Comparison of ENCODE assay signal across 27 cellular contexts in the genomic region with DNA sequence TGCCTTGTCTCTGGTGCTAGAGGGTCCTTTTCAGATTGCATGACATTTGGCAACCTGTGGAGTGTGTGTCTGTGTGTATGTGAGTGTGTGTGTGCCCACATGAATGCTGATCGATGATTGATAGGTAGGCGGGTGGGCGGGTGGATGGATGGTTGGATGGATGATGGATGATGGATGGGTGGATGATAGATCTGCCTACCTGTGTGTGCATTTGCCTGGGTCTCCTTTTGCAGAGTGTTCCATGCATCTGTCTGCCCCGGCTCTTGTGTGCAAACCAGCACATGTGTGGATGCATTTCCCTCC.
A peak's percentile ranks its signal among the peaks of the same experiment; 100 is the strongest.
DNase-seq lines count a peak whose midpoint lies in the region; ATAC-seq and TF ChIP-seq lines count a peak whose summit lies in the region.
"Had no signal": no experiment of that assay in that cellular context is flagged by ENCODE, and none has a peak within 500 bp of the region (broad histone marks: within the 10 kb centered on the region; RNA-seq: fewer than 3 reads in every experiment).

No MANE protein-coding gene starts in this region.

- no peaks in the 10 kb centered on the region for H3K27me3 ChIP-seq in CD4-positive, alpha-beta memory T cell (ENCODE audit: insufficient read depth, low read length)
- H3K27me3 ChIP-seq in neural progenitor cell = no peaks in the 10 kb centered on the region
- no peaks in the 10 kb centered on the region for H3K27me3 ChIP-seq in BE2C
- H3K27me3 ChIP-seq: neutrophil, right lobe of liver, spleen, testis, vagina had no signal

- no peak overlapping the region for H3K27ac ChIP-seq in CD4-positive, alpha-beta memory T cell (ENCODE audit: low read depth, low read length)
- H3K27ac ChIP-seq in KOPT-K1 (ENCODE audit: low read depth, low read length, poor library complexity, severe bottlenecking) (peak overlapping the region; percentile 66), neural progenitor cell (no peak overlapping the region)
- H3K27ac ChIP-seq: C4-2B, GM23248, neutrophil, right lobe of liver, testis had no signal

- peaks cover 3 to 23% of the 10 kb centered on the region in 2 donors for H3K36me3 Mint-ChIP-seq in CD4-positive, alpha-beta memory T cell
- H3K36me3 Mint-ChIP-seq in brain (peaks cover 10% of the 10 kb centered on the region), neural progenitor cell (peaks cover 2% of the 10 kb centered on the region)

- no peak overlapping the region for H2AFZ ChIP-seq in neural progenitor cell (replicated peaks)
- H2AFZ ChIP-seq: GM23248 had no signal

- H3K36me3 ChIP-seq in CD4-positive, alpha-beta memory T cell (ENCODE audit: insufficient read depth, low read length) = no peaks in the 10 kb centered on the region
- H3K36me3 ChIP-seq in KOPT-K1 (ENCODE audit: insufficient read depth, low read length) (0 out of 2 replicates have a peak, but pooled peaks cover 17% of the 10 kb centered on the region), neural progenitor cell (no peaks in the 10 kb centered on the region), BE2C (no peaks in the 10 kb centered on the region)
- H3K36me3 ChIP-seq: right lobe of liver, vagina had no signal

- no peaks in the 10 kb centered on the region for H3K9me3 Mint-ChIP-seq in CD4-positive, alpha-beta memory T cell
- H3K9me3 Mint-ChIP-seq in brain (peaks cover 0 to 5% (median 0%) of the 10 kb centered on the region in 5 experiments), neural progenitor cell (peaks cover 4% of the 10 kb centered on the region)
- H3K9me3 Mint-ChIP-seq: activated B cell treated with CpG ODN at 0.5 μM for 24 hours; activated naive CD4-positive, alpha-beta T cell treated with anti-CD3 and anti-CD28 coated beads, Interleukin-2, amount 10 ng/mL, durations not matched to agents 7 days and 5 days; activated T-cell treated with anti-CD3 and anti-CD28 coated beads, Interleukin-2, amount 50 U/mL, for 72 hours; stimulated activated naive CD8-positive, alpha-beta T cell treated with anti-CD3 and anti-CD28 coated beads, Interleukin-15, Interleukin-2, amounts not matched to agents 100 ng/mL and 50 ng/mL, for 24 hours had no signal

- H3K4me2 ChIP-seq in neural progenitor cell = peak overlapping the region; percentile 38

- no peaks in the 10 kb centered on the region for H3F3A ChIP-seq in neural progenitor cell (ENCODE audit: low read depth)

- no peaks in the 10 kb centered on the region for H3K27me3 Mint-ChIP-seq in CD4-positive, alpha-beta memory T cell
- H3K27me3 Mint-ChIP-seq in brain = no peaks in the 10 kb centered on the region
- peaks cover 8% of the 10 kb centered on the region for H3K27me3 Mint-ChIP-seq in neural progenitor cell (ENCODE audit: insufficient read depth, low read depth)
- H3K27me3 Mint-ChIP-seq: activated B cell treated with CpG ODN at 0.5 μM for 24 hours; activated CD8-positive, alpha-beta memory T cell treated with anti-CD3 and anti-CD28 coated beads, Interleukin-2, amount 10 ng/mL, durations not matched to agents 7 days and 5 days; activated naive CD4-positive, alpha-beta T cell treated with anti-CD3 and anti-CD28 coated beads, Interleukin-2, amount 10 ng/mL, durations not matched to agents 7 days and 5 days; stimulated activated naive CD8-positive, alpha-beta T cell treated with anti-CD3 and anti-CD28 coated beads, Interleukin-15, Interleukin-2, amounts not matched to agents 100 ng/mL and 50 ng/mL, for 24 hours had no signal

- no peak for DNase-seq in CD4-positive, alpha-beta memory T cell
- DNase-seq in neural progenitor cell (ENCODE audit: low spot score) (no peak), NCI-H510A treated with DMSO at 0.1 percent for 48 hours (lab: John Stamatoyannopoulos, UW) (no peak), BE2C (no peak)
- DNase-seq: activated B cell treated with CpG ODN at 0.5 μM for 24 hours; activated CD4-positive, alpha-beta T cell treated with anti-CD3 and anti-CD28 coated beads, Interleukin-2, amount 50 U/mL, for 4 hours; activated CD8-positive, alpha-beta memory T cell treated with anti-CD3 and anti-CD28 coated beads, Interleukin-2, amount 10 ng/mL, durations not matched to agents 7 days and 5 days; activated naive CD4-positive, alpha-beta T cell treated with anti-CD3 and anti-CD28 coated beads, Interleukin-2, amount 10 ng/mL, durations not matched to agents 7 days and 5 days; activated T-cell treated with anti-CD3 and anti-CD28 coated beads, Interleukin-2, amount 50 U/mL, for 72 hours; amygdala; Caco-2; GM23248; left colon; NCI-H146; NCI-H226; NCI-H748 treated with DMSO at 0.1 percent for 48 hours; spleen; stimulated activated CD4-positive, alpha-beta T cell treated with anti-CD3 and anti-CD28 coated beads, Interleukin-2, amount 100 ng/mL, for 24 hours; testis had no signal

- H3K9ac ChIP-seq in neural progenitor cell = no peak overlapping the region
- H3K9ac ChIP-seq: GM23248 had no signal

- H3K79me2 ChIP-seq in neural progenitor cell (ENCODE audit: low read depth) = no peaks in the 10 kb centered on the region

- peaks cover 1 to 13% (median 8%) of the 10 kb centered on the region in 4 donors for H3K4me1 Mint-ChIP-seq in CD4-positive, alpha-beta memory T cell
- H3K4me1 Mint-ChIP-seq in brain = peaks cover 18% of the 10 kb centered on the region
- H3K4me1 Mint-ChIP-seq in neural progenitor cell = peaks cover 27% of the 10 kb centered on the region

- peak overlapping the region in 4 of 7 donors; percentile 11 to 63 (median 34) for H3K27ac Mint-ChIP-seq in CD4-positive, alpha-beta memory T cell
- H3K27ac Mint-ChIP-seq in brain = peak overlapping the region in 3 of 5 experiments; percentile 10 to 30 (median 11)
- H3K27ac Mint-ChIP-seq in neural progenitor cell = peak overlapping the region; percentile 76
- H3K27ac Mint-ChIP-seq: activated B cell treated with CpG ODN at 0.5 μM for 24 hours; activated CD8-positive, alpha-beta memory T cell treated with anti-CD3 and anti-CD28 coated beads, Interleukin-2, amount 10 ng/mL, durations not matched to agents 7 days and 5 days; activated naive CD4-positive, alpha-beta T cell treated with anti-CD3 and anti-CD28 coated beads, Interleukin-2, amount 10 ng/mL, durations not matched to agents 7 days and 5 days; activated T-cell treated with anti-CD3 and anti-CD28 coated beads, Interleukin-2, amount 50 U/mL, for 72 hours; stimulated activated naive CD8-positive, alpha-beta T cell treated with anti-CD3 and anti-CD28 coated beads, Interleukin-15, Interleukin-2, amounts not matched to agents 100 ng/mL and 50 ng/mL, for 24 hours had no signal

- POLR2A ChIA-PET in CD4-positive, alpha-beta memory T cell (lab: Charles Lee; ENCODE audit: partially characterized antibody) = no interaction called here

- intact Hi-C loops in CD4-positive, alpha-beta memory T cell (cut with micrococcal nuclease) = no loop called here

- TF ChIP-seq CTCF in brain (conservative IDR thresholded peaks at IDR 0.05) = no peak
- TF ChIP-seq CTCF in neural progenitor cell (IDR thresholded peaks at IDR 0.05) = no peak
- no peak for TF ChIP-seq CTCF in BE2C (IDR thresholded peaks at IDR 0.05; ENCODE audit: low read depth, low read length)

- H4K20me1 ChIP-seq in neural progenitor cell (ENCODE audit: low read depth) = no peaks in the 10 kb centered on the region

- no peaks in the 10 kb centered on the region for H3K9me3 ChIP-seq in CD4-positive, alpha-beta memory T cell (ENCODE audit: control insufficient read depth in 1 of 2, low read length in 2 of 2)
- no peaks in the 10 kb centered on the region for H3K9me3 ChIP-seq in KOPT-K1 (ENCODE audit: insufficient read depth, low read length, poor library complexity, severe bottlenecking)
- H3K9me3 ChIP-seq in neural progenitor cell (ENCODE audit: low read depth) = no peaks in the 10 kb centered on the region
- H3K9me3 ChIP-seq in BE2C = no peaks in the 10 kb centered on the region
- H3K9me3 ChIP-seq: Caco-2, neutrophil, right lobe of liver, spleen, testis, vagina had no signal

- no peak for ATAC-seq in GM21619 (IDR thresholded peaks at IDR 0.05; ENCODE audit: unreplicated experiment)
- ATAC-seq: activated CD8-positive, alpha-beta memory T cell treated with anti-CD3 and anti-CD28 coated beads, Interleukin-2, amount 10 ng/mL, durations not matched to agents 7 days and 5 days; activated T-cell treated with anti-CD3 and anti-CD28 coated beads, Interleukin-2, amount 50 U/mL, for 72 hours; left colon; right lobe of liver had no signal

- peaks cover 6% of the 10 kb centered on the region for H3K4me1 ChIP-seq in CD4-positive, alpha-beta memory T cell (ENCODE audit: insufficient read depth, low read length)
- H3K4me1 ChIP-seq in neural progenitor cell = peaks cover 9% of the 10 kb centered on the region
- no peaks in the 10 kb centered on the region for H3K4me1 ChIP-seq in BE2C
- H3K4me1 ChIP-seq: Caco-2, right lobe of liver had no signal

- no peak overlapping the region for H3K4me3 ChIP-seq in CD4-positive, alpha-beta memory T cell (ENCODE audit: low read length in 2 of 2)
- H3K4me3 ChIP-seq in neural progenitor cell (no peak overlapping the region), BE2C (ENCODE audit: low read depth, low read length) (no peak overlapping the region)
- H3K4me3 ChIP-seq: GM23248, right lobe of liver, spleen, testis, vagina had no signal

- CTCF ChIA-PET in CD4-positive, alpha-beta memory T cell (lab: Charles Lee; ENCODE audit: partially characterized antibody) = interaction anchor here (2.1 to 6.2 kb wide), 5 partner anchors 43 to 243 kb away, joined by 4 to 59 read pairs (median 48); partner anchors contain the start of genes GRK5 and RGS10

- no peak overlapping the region for H3K4me3 Mint-ChIP-seq in CD4-positive, alpha-beta memory T cell
- H3K4me3 Mint-ChIP-seq in brain (no peak overlapping the region), neural progenitor cell (no peak overlapping the region)
- H3K4me3 Mint-ChIP-seq: activated B cell treated with CpG ODN at 0.5 μM for 24 hours; activated CD8-positive, alpha-beta memory T cell treated with anti-CD3 and anti-CD28 coated beads, Interleukin-2, amount 10 ng/mL, durations not matched to agents 7 days and 5 days; activated naive CD4-positive, alpha-beta T cell treated with anti-CD3 and anti-CD28 coated beads, Interleukin-2, amount 10 ng/mL, durations not matched to agents 7 days and 5 days; activated T-cell treated with anti-CD3 and anti-CD28 coated beads, Interleukin-2, amount 50 U/mL, for 72 hours; stimulated activated naive CD8-positive, alpha-beta T cell treated with anti-CD3 and anti-CD28 coated beads, Interleukin-15, Interleukin-2, amounts not matched to agents 100 ng/mL and 50 ng/mL, for 24 hours had no signal

Comparison
In these comparisons a context has a peak if more than half of its experiments do, and no peak if none do; other contexts are left out.
1. H3K27ac Mint-ChIP-seq: peak in every context shown above with its lines; median percentile 76 in neural progenitor cell; 34 in CD4-positive, alpha-beta memory T cell; 11 in brain.